8 cellular contexts compared by ENCODE assay signal in the genomic region with DNA sequence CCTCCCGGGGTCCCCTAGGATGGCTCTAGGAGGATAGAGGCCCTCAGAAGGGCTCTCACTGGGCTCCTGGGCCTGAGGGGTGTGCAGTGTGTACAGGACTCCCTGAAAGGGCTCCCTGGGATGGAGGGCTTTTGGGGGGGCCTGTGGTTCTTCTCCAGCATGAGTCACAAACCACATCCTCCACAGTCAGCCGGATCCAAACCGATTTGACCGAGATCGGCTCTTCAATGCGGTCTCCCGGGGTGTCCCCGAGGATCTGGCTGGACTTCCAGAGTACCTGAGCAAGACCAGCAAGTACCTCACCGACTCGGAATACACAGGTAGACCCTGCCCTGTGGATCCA. TPM values are rescaled to one million over a fixed set of nuclear protein-coding genes. Genes with fewer than 3 reads are reported as not detected.
DNase-seq lines count a peak whose midpoint lies in the region; ATAC-seq lines count a peak whose summit lies in the region.

No MANE protein-coding gene starts in this region.

- intact Hi-C loops in posterior cingulate gyrus (cut with DNase I), result no loop called here

- H2AFZ ChIP-seq in Karpas-422 (ENCODE audit: low read length), result no peak overlapping the region

- peaks cover 53% of the 10 kb centered on the region for H3K36me3 ChIP-seq in effector memory CD4-positive, alpha-beta T cell (ENCODE audit: control insufficient read depth, insufficient read depth, low read length)
- no peaks in the 10 kb centered on the region for H3K36me3 ChIP-seq in Karpas-422 (ENCODE audit: insufficient read depth, low read length)

- H3K9me3 ChIP-seq in effector memory CD4-positive, alpha-beta T cell (ENCODE audit: control insufficient read depth, low read length), result no peaks in the 10 kb centered on the region
- no peaks in the 10 kb centered on the region for H3K9me3 ChIP-seq in Karpas-422 (ENCODE audit: low read length)

- H3K79me2 ChIP-seq in Karpas-422 (ENCODE audit: low read length), result peaks cover 7% of the 10 kb centered on the region; the same call in 1 of the 2 replicates

- no peak overlapping the region for H3K4me2 ChIP-seq in Karpas-422 (ENCODE audit: low read depth, low read length, poor library complexity, severe bottlenecking)

- ATAC-seq in GM21367 (IDR thresholded peaks at IDR 0.05; ENCODE audit: unreplicated experiment), result no peak
- no peak for ATAC-seq in HG02623 (IDR thresholded peaks at IDR 0.05; ENCODE audit: unreplicated experiment)

- DNase-seq in HCEC 1CT (peak; percentile 91), T-helper 22 cell (ENCODE audit: low read depth) (peak; percentile 44), posterior cingulate gyrus (no peak), Karpas-422 (no peak)
- DNase-seq in effector memory CD4-positive, alpha-beta T cell, result peak; percentile 36 to 39 (median 39)
- DNase-seq in stimulated activated CD8-positive, alpha-beta memory T cell treated with anti-CD3 and anti-CD28 coated beads, Interleukin-15, amount 100 ng/mL, for 4 hours (ENCODE audit: low read depth in 2 of 2), result peak; percentile 34 to 35

- H3K9me2 ChIP-seq in Karpas-422 (replicated peaks; ENCODE audit: insufficient read depth, low read length), result no peaks in the 10 kb centered on the region

- H3K4me3 ChIP-seq in effector memory CD4-positive, alpha-beta T cell (ENCODE audit: insufficient read depth, low read depth, low read length, poor library complexity, severe bottlenecking), result no peak overlapping the region
- no peak overlapping the region for H3K4me3 ChIP-seq in Karpas-422 (ENCODE audit: low read length)

- no peak overlapping the region for H3K9ac ChIP-seq in Karpas-422 (ENCODE audit: low read length)

- no peaks in the 10 kb centered on the region for H3K27me3 ChIP-seq in effector memory CD4-positive, alpha-beta T cell (replicated peaks; ENCODE audit: control insufficient read depth, insufficient read depth, low read length, poor library complexity, severe bottlenecking)
- no peaks in the 10 kb centered on the region for H3K27me3 ChIP-seq in Karpas-422 (ENCODE audit: low read length)

- peak overlapping the region; percentile 54 for H3K27ac ChIP-seq in effector memory CD4-positive, alpha-beta T cell (ENCODE audit: insufficient read depth, low read length, poor library complexity, severe bottlenecking)
- H3K27ac ChIP-seq in Karpas-422 (ENCODE audit: low read length), result no peak overlapping the region

- no peaks in the 10 kb centered on the region for H4K20me1 ChIP-seq in Karpas-422 (ENCODE audit: insufficient read depth, low read depth, low read length)

- H3K4me1 ChIP-seq in effector memory CD4-positive, alpha-beta T cell (ENCODE audit: control insufficient read depth, insufficient read depth, low read length, poor library complexity, severe bottlenecking), result peaks cover 44% of the 10 kb centered on the region
- peaks cover 15% of the 10 kb centered on the region for H3K4me1 ChIP-seq in Karpas-422 (ENCODE audit: low read length)

RNA-seq across cellular contexts. Expression of gene TRPV2, which starts 4.5 kb away (rescaled TPM):
- 14.2 and 30.1 TPM in 2 replicates for total RNA-seq in Karpas-422 (2014; rRNA removed; shearing (Covaris generic); ENCODE audit: low replicate concordance)

RNA-seq across cellular contexts. Expression of gene UBB, which starts 39.0 kb away (rescaled TPM):
- total RNA-seq in Karpas-422 (2014; rRNA removed; shearing (Covaris generic); ENCODE audit: low replicate concordance), result 1,060 and 1,155 TPM in 2 replicates

Comparison
In these comparisons a context has a peak if more than half of its experiments do, and no peak if none do; other contexts are left out.
1. DNase-seq: peak in HCEC 1CT (single experiment), T-helper 22 cell (single experiment), effector memory CD4-positive, alpha-beta T cell (3 of 3) and stimulated activated CD8-positive, alpha-beta memory T cell treated with anti-CD3 and anti-CD28 coated beads, Interleukin-15, amount 100 ng/mL, for 4 hours (2 of 2); none in posterior cingulate gyrus (0 of 10) and Karpas-422 (single experiment).